ENCODE assay signal across 13 cellular contexts in the genomic region with DNA sequence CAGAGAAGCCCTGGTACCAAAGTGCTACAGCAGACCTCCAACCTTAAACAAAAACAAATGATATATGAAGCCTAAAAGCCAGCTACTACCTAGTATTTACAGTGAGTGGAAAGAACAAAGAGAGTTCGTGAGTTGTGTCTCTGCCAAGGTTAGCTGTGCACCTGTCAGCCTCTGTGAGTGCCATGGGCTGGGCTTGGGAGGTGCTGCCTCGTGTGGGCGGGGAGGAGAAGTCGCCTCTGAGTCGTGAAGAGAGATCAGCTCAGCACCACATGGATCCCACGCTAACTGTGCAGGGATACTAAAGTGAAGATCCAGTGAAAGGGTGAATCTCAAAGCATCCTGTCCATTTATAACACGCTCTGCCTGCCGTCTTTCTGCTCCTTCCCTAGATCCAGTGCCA.
DNase-seq lines count a peak whose midpoint lies in the region; ATAC-seq, FAIRE-seq and TF ChIP-seq lines count a peak whose summit lies in the region.
"Had no signal": no experiment of that assay in that cellular context is flagged by ENCODE, and none has a peak within 500 bp of the region (broad histone marks: within the 10 kb centered on the region; RNA-seq: fewer than 3 reads in every experiment).

No MANE protein-coding gene starts in this region.

- H3K36me3 ChIP-seq in pancreas = no peaks in the 10 kb centered on the region
- H3K36me3 ChIP-seq: HAP-1 had no signal

- H3K4me1 ChIP-seq in pancreas = no peaks in the 10 kb centered on the region
- H3K4me1 ChIP-seq: HAP-1 had no signal

- H3K27me3 ChIP-seq in pancreas = no peaks in the 10 kb centered on the region

- no peak for TF ChIP-seq CTCF in pancreas (IDR thresholded peaks at IDR 0.05)

- H3K9me3 ChIP-seq in pancreas = no peaks in the 10 kb centered on the region
- H3K9me3 ChIP-seq: HAP-1 had no signal

- 28 to 34% methylated on average over 8 of the region's 8 CpGs for WGBS in pancreas, 2 donors

- DNase-seq in GM12891 (ENCODE audit: insufficient read length, low spot score) (peak; percentile 46), NCI-H1417 treated with DMSO at 0.1 percent for 48 hours (lab: John Stamatoyannopoulos, UW) (peak; percentile 8), SW480 (ENCODE audit: low spot score) (peak; percentile 35), pancreas (peak in 4 of 6 donors; percentile 58 to 74 (median 71)), AG08395 (ENCODE audit: low spot score) (no peak), HuH-7 (ENCODE audit: low spot score) (no peak), D341Med (ENCODE audit: low spot score) (no peak)
- no peak for DNase-seq in stimulated activated CD4-positive, alpha-beta T cell treated with anti-CD3 and anti-CD28 coated beads, Interleukin-4, amount 100 ng/mL, for 1 hour
- DNase-seq: natural killer cell, NCI-H1930, SW 1271 had no signal

- TF ChIP-seq POLR2A in GM12891 (IDR thresholded peaks at IDR 0.05; ENCODE audit: low read depth, low read length) = no peak

- peak; percentile 92 to 98 (median 97) for ATAC-seq in pancreas
- ATAC-seq: natural killer cell had no signal

- no peak overlapping the region for H3K27ac ChIP-seq in pancreas

- FAIRE-seq in GM12891 (lab: Jason Lieb, UNC) (peak; percentile 98), pancreas (lab: Jason Lieb, UNC) (no peak)
- FAIRE-seq: endothelial cell of umbilical vein had no signal

- intact Hi-C loops in pancreas (cut with DNase I) = no loop called here

- no peak overlapping the region for H3K4me3 ChIP-seq in pancreas
- H3K4me3 ChIP-seq: HAP-1 had no signal

TF ChIP-seq in GM12891, 5 proteins besides CTCF, POLR2A, EP300 and RAD21:
- TF ChIP-seq SPI1 (IDR thresholded peaks at IDR 0.05; ENCODE audit: low read depth, low read length) (no peak), POU2F2 (IDR thresholded peaks at IDR 0.05; ENCODE audit: low read depth, low read length) (no peak), POLR2AphosphoS5 (IDR thresholded peaks at IDR 0.05; ENCODE audit: low read depth, low read length) (no peak), PAX5 (IDR thresholded peaks at IDR 0.05; ENCODE audit: insufficient read depth, low read length, severe bottlenecking) (no peak), TAF1 (IDR thresholded peaks at IDR 0.05; ENCODE audit: low read depth, low read length) (no peak)

Comparison
In these comparisons a context has a peak if more than half of its experiments do, and no peak if none do; other contexts are left out.
1. DNase-seq: peak in GM12891 (single experiment), NCI-H1417 treated with DMSO at 0.1 percent for 48 hours (single experiment), SW480 (single experiment) and pancreas (4 of 6); none in AG08395 (single experiment), HuH-7 (single experiment), D341Med (single experiment) and stimulated activated CD4-positive, alpha-beta T cell treated with anti-CD3 and anti-CD28 coated beads, Interleukin-4, amount 100 ng/mL, for 1 hour (single experiment).